Comparison of ENCODE assay signal across 8 cellular contexts in the genomic region with DNA sequence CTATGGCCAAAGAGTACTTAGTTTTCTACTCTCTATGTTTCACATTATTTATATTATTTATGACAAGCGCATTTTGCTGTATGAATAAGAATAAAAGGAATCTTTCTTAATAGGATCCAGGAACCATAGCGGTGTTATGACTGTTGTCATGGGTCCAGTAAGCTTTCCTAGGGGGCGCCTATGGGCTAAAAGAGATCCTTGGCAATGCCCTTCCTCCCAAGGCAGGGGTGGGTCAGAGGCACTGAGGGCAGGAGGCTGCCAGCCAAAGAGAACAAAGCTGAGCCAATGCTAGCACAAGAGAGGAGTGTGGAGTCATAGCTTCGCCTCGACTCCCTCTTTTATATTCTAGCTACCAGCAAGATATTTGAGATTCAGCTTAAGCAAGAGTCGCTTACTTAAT.
A peak's percentile ranks its signal among the peaks of the same experiment; 100 is the strongest.
DNase-seq lines count a peak whose midpoint lies in the region; ATAC-seq, FAIRE-seq and TF ChIP-seq lines count a peak whose summit lies in the region.

No MANE protein-coding gene starts in this region.

- TF ChIP-seq CTCF in AG04450 (IDR thresholded peaks at IDR 0.05; ENCODE audit: low read depth, low read length) (peak; percentile 13; the same call in 1 of the 2 replicates), keratinocyte (optimal IDR thresholded peaks at IDR 0.05 in 1 of 3, IDR thresholded peaks at IDR 0.05 in 1 of 3, conservative IDR thresholded peaks at IDR 0.05 in 1 of 3; ENCODE audit: extremely low read depth in 1 of 3, insufficient read depth in 2 of 3, low read length in 3 of 3) (peak; percentile 20 to 57 (median 38))

- peak; percentile 67 for TF ChIP-seq RAD21 in Ishikawa (IDR thresholded peaks at IDR 0.05; ENCODE audit: low read depth)

- FAIRE-seq in keratinocyte (lab: Jason Lieb, UNC) = peak; percentile 83

- H4K20me1 ChIP-seq in keratinocyte (ENCODE audit: control insufficient read depth, extremely low read depth, insufficient read depth, low read length) = no peaks in the 10 kb centered on the region

- peak overlapping the region; percentile 13 for H2AFZ ChIP-seq in keratinocyte (ENCODE audit: control insufficient read depth, low read length)

- no peaks in the 10 kb centered on the region for H3K9me1 ChIP-seq in keratinocyte (ENCODE audit: control insufficient read depth, extremely low read depth, insufficient read depth, low read length)

- no peak overlapping the region for H3K4me3 ChIP-seq in AG04450 (ENCODE audit: low read depth, low read length)
- no peak overlapping the region for H3K4me3 ChIP-seq in keratinocyte (ENCODE audit: control insufficient read depth in 2 of 3, extremely low read depth in 1 of 3, insufficient read depth in 2 of 3, low read depth in 1 of 3, low read length in 3 of 3)

- CTCF ChIA-PET in AG04450 (lab: Charles Lee) = interaction anchor here (1.2 to 4.2 kb wide), 3 partner anchors 9 to 673 kb away, joined by 3 to 21 read pairs (median 8); no protein-coding TSS in a partner anchor

- H3K4me2 ChIP-seq in keratinocyte (ENCODE audit: control insufficient read depth, extremely low read depth, insufficient read depth, low read depth, low read length) = no peak overlapping the region

- DNase-seq in AG04450 (ENCODE audit: low read depth, low spot score) (no peak), brain pericyte (ENCODE audit: low read depth, low spot score) (peak; percentile 13), keratinocyte (ENCODE audit: low read depth, low spot score) (no peak)
- no peak for DNase-seq in stimulated activated naive CD4-positive, alpha-beta T cell treated with Interleukin-2 at 50 U/mL for 16 hours (lab: John Stamatoyannopoulos, UW)

- no peaks in the 10 kb centered on the region for H3K36me3 ChIP-seq in keratinocyte (ENCODE audit: control insufficient read depth in 2 of 2, extremely low read depth in 1 of 2, insufficient read depth in 2 of 2, low read length in 2 of 2)

- no peak for TF ChIP-seq EP300 in Ishikawa (IDR thresholded peaks at IDR 0.05; ENCODE audit: borderline replicate concordance)

- H3K4me1 ChIP-seq in keratinocyte (ENCODE audit: control insufficient read depth, extremely low read depth, insufficient read depth, low read length) = no peaks in the 10 kb centered on the region

- H3K27ac ChIP-seq in AG04450 (ENCODE audit: low read depth, low read length) (no peak overlapping the region), keratinocyte (ENCODE audit: control insufficient read depth, insufficient read depth, low read length) (no peak overlapping the region)

- H3K27me3 ChIP-seq in AG04450 (ENCODE audit: control insufficient read depth, insufficient read depth, low read length) (peaks cover 2% of the 10 kb centered on the region), keratinocyte (ENCODE audit: control insufficient read depth, extremely low read depth, insufficient read depth, low read length) (no peaks in the 10 kb centered on the region)

- POLR2A ChIA-PET in AG04450 (lab: Yijun Ruan, JAX) = no interaction called here

- H3K79me2 ChIP-seq in keratinocyte (ENCODE audit: control insufficient read depth, insufficient read depth, low read length) = no peaks in the 10 kb centered on the region

- no peaks in the 10 kb centered on the region for H3K9me3 ChIP-seq in AG04450 (ENCODE audit: control insufficient read depth, insufficient read depth, low read length)
- no peaks in the 10 kb centered on the region for H3K9me3 ChIP-seq in keratinocyte (ENCODE audit: control insufficient read depth, low read depth, low read length)

- no peak overlapping the region for H3K9ac ChIP-seq in keratinocyte (ENCODE audit: control insufficient read depth, extremely low read depth, insufficient read depth, low read length)

- ATAC-seq in GM19463 (IDR thresholded peaks at IDR 0.05; ENCODE audit: unreplicated experiment) (no peak), GM18873 (IDR thresholded peaks at IDR 0.05; ENCODE audit: low FRiP score, unreplicated experiment) (no peak), GM19324 (IDR thresholded peaks at IDR 0.05; ENCODE audit: low FRiP score, unreplicated experiment) (no peak)

- dilution Hi-C loops in keratinocyte (cut with MboI; ENCODE audit: extremely low pct_ligation_motif_present, low sequenced_read_pairs) = no loop called here

TF ChIP-seq in Ishikawa, 13 proteins besides CTCF, POLR2A, EP300 and RAD21:
- no peak for TF ChIP-seq TEAD4 (IDR thresholded peaks at IDR 0.05)
